In genomic region chr7:78226059-78226658, GRCh38 we compare ENCODE assay signal across 8 cellular contexts.
A peak's percentile ranks its signal among the peaks of the same experiment; 100 is the strongest.
DNase-seq lines count a peak whose midpoint lies in the region; ATAC-seq and TF ChIP-seq lines count a peak whose summit lies in the region.

No MANE protein-coding gene starts in this region.

- TF ChIP-seq CTCF in A673 (conservative IDR thresholded peaks at IDR 0.05; ENCODE audit: low read depth, low read length) (peak; percentile 83), GM12865 (IDR thresholded peaks at IDR 0.05; ENCODE audit: insufficient read depth, low read depth, low read length, missing control alignments) (peak; percentile 25), chondrocyte (IDR thresholded peaks at IDR 0.05) (peak; percentile 69), nephron (IDR thresholded peaks at IDR 0.05; ENCODE audit: unreplicated experiment in 3 of 3) (peak; percentile 43 to 52 (median 50))

- H3K4me3 Mint-ChIP-seq in chondrocyte (ENCODE audit: unreplicated experiment): no peak overlapping the region
- H3K4me3 Mint-ChIP-seq in nephron: no peak overlapping the region
- no peak overlapping the region for H3K4me3 Mint-ChIP-seq in activated T-helper 1 cell treated with anti-CD3 and anti-CD28 coated beads, Interleukin-12 subunit alpha, Interleukin-12 subunit beta, Interleukin-2, Interleukin-4 antibody, amounts not matched to agents 30 ng/mL and 10 ng/mL and 1 ng/mL, durations not matched to agents 14 hours and 24 hours and 36 hours

- H3K4me3 ChIP-seq in A673 (ENCODE audit: low read depth, low read length, poor library complexity, severe bottlenecking) (no peak overlapping the region), GM12865 (ENCODE audit: low read depth, low read length) (no peak overlapping the region)

- no peaks in the 10 kb centered on the region for H3K9me3 Mint-ChIP-seq in chondrocyte (ENCODE audit: low read depth)
- H3K9me3 Mint-ChIP-seq in nephron: no peaks in the 10 kb centered on the region
- H3K9me3 Mint-ChIP-seq in activated T-helper 1 cell treated with anti-CD3 and anti-CD28 coated beads, Interleukin-12 subunit alpha, Interleukin-12 subunit beta, Interleukin-2, Interleukin-4 antibody, amounts not matched to agents 30 ng/mL and 10 ng/mL and 1 ng/mL, durations not matched to agents 14 hours and 24 hours and 36 hours: no peaks in the 10 kb centered on the region

- H3K36me3 Mint-ChIP-seq in chondrocyte (ENCODE audit: low read depth) (no peaks in the 10 kb centered on the region), nephron (ENCODE audit: low read depth) (no peaks in the 10 kb centered on the region)
- no peaks in the 10 kb centered on the region for H3K36me3 Mint-ChIP-seq in activated T-helper 1 cell treated with anti-CD3 and anti-CD28 coated beads, Interleukin-12 subunit alpha, Interleukin-12 subunit beta, Interleukin-2, Interleukin-4 antibody, amounts not matched to agents 30 ng/mL and 10 ng/mL and 1 ng/mL, durations not matched to agents 14 hours and 24 hours and 36 hours (ENCODE audit: low read depth)

- intact Hi-C loops in A673 (cut with micrococcal nuclease; ENCODE audit: unreplicated experiment): loop anchor here (1.0 to 10.0 kb wide), 3 partner anchors 92 to 284 kb away; no protein-coding TSS in a partner anchor
- intact Hi-C loops in activated T-helper 1 cell treated with anti-CD3 and anti-CD28 coated beads, Interleukin-12 subunit alpha, Interleukin-12 subunit beta, Interleukin-2, Interleukin-4 antibody, amounts not matched to agents 30 ng/mL and 10 ng/mL and 1 ng/mL, durations not matched to agents 14 hours and 24 hours and 36 hours (cut with micrococcal nuclease): loop anchor here (2.0 to 5.0 kb wide), 2 partner anchors 205 to 284 kb away; no protein-coding TSS in a partner anchor

- CTCF ChIA-PET in A673 (lab: Charles Lee): interaction anchor here (1.0 kb wide), 1 partner anchor 92 kb away, joined by 7 read pairs; no protein-coding TSS in a partner anchor

- H3K27ac ChIP-seq in A673 (ENCODE audit: low read depth, low read length, poor library complexity, severe bottlenecking): no peak overlapping the region

- H3K27me3 ChIP-seq in A673 (replicated peaks; ENCODE audit: insufficient read depth, low read depth, low read length, poor library complexity): peaks cover 5% of the 10 kb centered on the region

- BruUV-seq in A673 (replicated peaks; lab: Mats Ljungman, UMichigan): no TSS peak

- H3K27ac Mint-ChIP-seq in chondrocyte (ENCODE audit: unreplicated experiment): peak overlapping the region; percentile 11
- H3K27ac Mint-ChIP-seq in nephron: peak overlapping the region in 2 of 3 experiments; percentile 66 to 84
- H3K27ac Mint-ChIP-seq in activated T-helper 1 cell treated with anti-CD3 and anti-CD28 coated beads, Interleukin-12 subunit alpha, Interleukin-12 subunit beta, Interleukin-2, Interleukin-4 antibody, amounts not matched to agents 30 ng/mL and 10 ng/mL and 1 ng/mL, durations not matched to agents 14 hours and 24 hours and 36 hours: no peak overlapping the region

- H3K27me3 Mint-ChIP-seq in chondrocyte (ENCODE audit: low read depth) (no peaks in the 10 kb centered on the region), nephron (ENCODE audit: low read depth) (no peaks in the 10 kb centered on the region)
- H3K27me3 Mint-ChIP-seq in activated T-helper 1 cell treated with anti-CD3 and anti-CD28 coated beads, Interleukin-12 subunit alpha, Interleukin-12 subunit beta, Interleukin-2, Interleukin-4 antibody, amounts not matched to agents 30 ng/mL and 10 ng/mL and 1 ng/mL, durations not matched to agents 14 hours and 24 hours and 36 hours (ENCODE audit: insufficient read depth): no peaks in the 10 kb centered on the region

- POLR2A ChIA-PET in A673 (lab: Charles Lee; ENCODE audit: low non-redundant PET): no interaction called here

- DNase-seq in A673 (ENCODE audit: low spot score): peak; percentile 76
- peak; percentile 50 for DNase-seq in GM12865 (ENCODE audit: low read depth)
- peak; percentile 95 for DNase-seq in NCI-H69 (lab: John Stamatoyannopoulos, UW)
- no peak for DNase-seq in chondrocyte (ENCODE audit: low spot score)
- DNase-seq in activated T-helper 1 cell treated with anti-CD3 and anti-CD28 coated beads, Interleukin-12 subunit alpha, Interleukin-12 subunit beta, Interleukin-2, Interleukin-4 antibody, amounts not matched to agents 30 ng/mL and 10 ng/mL and 1 ng/mL, durations not matched to agents 14 hours and 24 hours and 36 hours (ENCODE audit: low spot score): no peak
- DNase-seq in activated T-cell treated with anti-CD3 and anti-CD28 coated beads, Interleukin-2, amount 50 U/mL, for 1 hour: no peak

- H3K4me1 Mint-ChIP-seq in chondrocyte (ENCODE audit: low read depth) (peaks cover 38% of the 10 kb centered on the region), nephron (peaks cover 21% of the 10 kb centered on the region)
- H3K4me1 Mint-ChIP-seq in activated T-helper 1 cell treated with anti-CD3 and anti-CD28 coated beads, Interleukin-12 subunit alpha, Interleukin-12 subunit beta, Interleukin-2, Interleukin-4 antibody, amounts not matched to agents 30 ng/mL and 10 ng/mL and 1 ng/mL, durations not matched to agents 14 hours and 24 hours and 36 hours (ENCODE audit: low read depth): no peaks in the 10 kb centered on the region

- no peaks in the 10 kb centered on the region for H3K9me3 ChIP-seq in A673 (ENCODE audit: low read depth, low read length, poor library complexity, severe bottlenecking)

- ATAC-seq in HG02973 (IDR thresholded peaks at IDR 0.05; ENCODE audit: unreplicated experiment): no peak

- peaks cover 5% of the 10 kb centered on the region for H3K4me1 ChIP-seq in A673 (ENCODE audit: insufficient read depth, low read length, poor library complexity, severe bottlenecking)

- H3K36me3 ChIP-seq in A673 (ENCODE audit: insufficient read depth, low read length, poor library complexity, severe bottlenecking): no peaks in the 10 kb centered on the region

Comparison
In these comparisons a context has a peak if more than half of its experiments do, and no peak if none do; other contexts are left out.
1. DNase-seq: peak in A673 (single experiment), GM12865 (single experiment) and NCI-H69 (single experiment); none in chondrocyte (single experiment), activated T-helper 1 cell treated with anti-CD3 and anti-CD28 coated beads, Interleukin-12 subunit alpha, Interleukin-12 subunit beta, Interleukin-2, Interleukin-4 antibody, amounts not matched to agents 30 ng/mL and 10 ng/mL and 1 ng/mL, durations not matched to agents 14 hours and 24 hours and 36 hours (single experiment) and activated T-cell treated with anti-CD3 and anti-CD28 coated beads, Interleukin-2, amount 50 U/mL, for 1 hour (single experiment).
2. CTCF ChIP-seq: peak in every context shown above with its lines; median percentile 83 in A673; 69 in chondrocyte; 50 in nephron; 25 in GM12865.